ENCODE assay signal across 33 cellular contexts in the genomic region with DNA sequence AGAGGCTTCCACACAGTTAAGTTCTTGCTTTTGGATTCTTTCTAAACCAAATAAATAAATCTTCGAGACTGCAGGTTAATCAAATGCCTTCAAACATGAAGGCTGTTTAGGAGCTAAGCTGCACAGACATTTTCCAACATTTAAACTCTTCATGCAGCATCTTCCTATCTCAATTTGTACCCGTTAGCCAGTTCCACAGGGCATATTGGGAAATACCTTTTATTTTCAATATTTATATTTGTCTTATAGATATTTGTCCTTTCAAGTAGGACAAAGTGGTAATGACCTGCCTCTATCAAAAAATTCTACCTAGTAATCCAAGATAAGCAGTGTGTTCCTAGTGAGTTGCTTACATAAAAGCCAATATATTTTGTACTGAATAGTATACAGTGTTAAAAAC.
"Had no signal": no experiment of that assay in that cellular context is flagged by ENCODE, and none has a peak within 500 bp of the region (broad histone marks: within the 10 kb centered on the region; RNA-seq: fewer than 3 reads in every experiment).

No MANE protein-coding gene starts in this region.

- DNase-seq: Karpas-422, Kasumi-1, MG63, MM.1S, MV-4-11, NCI-H1048, NCI-H1092, NCI-H1092 treated with DMSO at 0.1 percent for 48 hours, NCI-H1105, NCI-H1105 treated with DMSO at 0.1 percent for 48 hours, NCI-H1417, NCI-H1417 treated with DMSO at 0.1 percent for 48 hours, NCI-H1436, NCI-H1436 treated with DMSO at 0.1 percent for 48 hours, NCI-H146, NCI-H1694, NCI-H1694 treated with DMSO at 0.1 percent for 48 hours, NCI-H187, NCI-H187 treated with DMSO at 0.1 percent for 48 hours, NCI-H1930, NCI-H2029, NCI-H2029 treated with DMSO at 0.1 percent for 48 hours, NCI-H2081, NCI-H2081 treated with DMSO at 0.1 percent for 48 hours, NCI-H2107, NCI-H2171, NCI-H2171 treated with DMSO at 0.1 percent for 48 hours, NCI-H226, NCI-H345, NCI-H446, NCI-H446 treated with DMSO at 0.1 percent for 48 hours, NCI-H510A, NCI-H510A treated with DMSO at 0.1 percent for 48 hours had no signal

- H3K4me3 ChIP-seq: MG63 had no signal

- H3K36me3 ChIP-seq: MG63 had no signal

- H3K27me3 ChIP-seq: MG63 had no signal

- H3K9me3 ChIP-seq: MG63 had no signal
